Comparison of ENCODE assay signal across 12 cellular contexts in genomic region chr18:62368100-62368499, GRCh38.
A peak's percentile ranks its signal among the peaks of the same experiment; 100 is the strongest.
DNase-seq lines count a peak whose midpoint lies in the region; ATAC-seq and TF ChIP-seq lines count a peak whose summit lies in the region.
"Had no signal": no experiment of that assay in that cellular context is flagged by ENCODE, and none has a peak within 500 bp of the region (broad histone marks: within the 10 kb centered on the region; RNA-seq: fewer than 3 reads in every experiment).

No MANE protein-coding gene starts in this region.

- TF ChIP-seq CTCF in GM13976 (IDR thresholded peaks at IDR 0.05; ENCODE audit: borderline replicate concordance, control extremely low read depth, extremely low read depth, insufficient read depth, missing control alignments): no peak

- ATAC-seq in GM19328 (IDR thresholded peaks at IDR 0.05; ENCODE audit: unreplicated experiment) (peak; percentile 50), HG02623 (IDR thresholded peaks at IDR 0.05; ENCODE audit: unreplicated experiment) (peak; percentile 70), HG03432 (IDR thresholded peaks at IDR 0.05; ENCODE audit: unreplicated experiment) (peak; percentile 77)
- ATAC-seq: T-cell had no signal

- no peak overlapping the region for H3K27ac ChIP-seq in substantia nigra (ENCODE audit: low read depth, low read length, poor library complexity, severe bottlenecking)

- DNase-seq in GM13976 (ENCODE audit: low spot score): peak; percentile 42
- no peak for DNase-seq in NCI-H1930 (lab: John Stamatoyannopoulos, UW)
- no peak for DNase-seq in NCI-H1694 (lab: John Stamatoyannopoulos, UW)
- no peak for DNase-seq in substantia nigra (lab: John Stamatoyannopoulos, UW)
- DNase-seq in NOMO-1 treated with DMSO at 0.1 percent for 48 hours (lab: John Stamatoyannopoulos, UW; ENCODE audit: unreplicated experiment): no peak
- DNase-seq: amniotic stem cell, naive B cell, NCI-H1436 treated with DMSO at 0.1 percent for 48 hours, T-cell had no signal

- in situ Hi-C loops in GM13976 (cut with MboI; ENCODE audit: low sequenced_read_pairs, unreplicated experiment): loop anchor here (25.0 kb wide), 1 partner anchor 106 kb away; no protein-coding TSS in a partner anchor
